ENCODE assay signal across 17 cellular contexts in the genomic region with DNA sequence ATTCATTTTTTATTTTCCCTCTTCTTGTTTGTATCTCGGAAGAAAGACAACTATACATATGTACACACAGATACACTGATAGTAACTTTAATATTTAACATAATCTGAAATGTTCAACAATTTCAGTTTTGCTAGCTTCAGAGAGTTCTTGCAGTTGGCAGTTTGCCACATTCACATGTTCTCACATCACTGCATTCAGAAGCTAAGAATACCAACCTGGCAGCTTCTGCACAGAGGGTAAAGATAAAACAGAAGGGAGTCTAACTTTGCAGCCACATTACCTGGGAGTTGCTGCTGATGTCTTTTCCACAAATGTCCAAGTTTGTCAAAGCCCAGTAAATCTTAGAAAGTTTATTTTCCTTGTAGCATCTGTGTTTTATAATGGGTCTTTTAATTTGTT.
DNase-seq lines count a peak whose midpoint lies in the region; ATAC-seq, FAIRE-seq and TF ChIP-seq lines count a peak whose summit lies in the region.
"Had no signal": no experiment of that assay in that cellular context is flagged by ENCODE, and none has a peak within 500 bp of the region (broad histone marks: within the 10 kb centered on the region; RNA-seq: fewer than 3 reads in every experiment).

No MANE protein-coding gene starts in this region.

- POLR2A ChIA-PET in K562 (lab: Yijun Ruan, JAX): no interaction called here
- POLR2A ChIA-PET in RWPE1 (lab: Yijun Ruan, JAX; ENCODE audit: low non-redundant PET): no interaction called here

- no peaks in the 10 kb centered on the region for H4K20me1 ChIP-seq in K562 (replicated peaks; ENCODE audit: control insufficient read depth, insufficient read depth, low read length)

- H3K79me2 ChIP-seq in K562 (ENCODE audit: control insufficient read depth, insufficient read depth, low read length): no peaks in the 10 kb centered on the region

- H3K36me3 Mint-ChIP-seq in mesothelial cell of epicardium: peaks cover 5% of the 10 kb centered on the region
- H3K36me3 Mint-ChIP-seq: activated naive CD4-positive, alpha-beta T cell treated with anti-CD3 and anti-CD28 coated beads, Interleukin-2, amount 50 U/mL, for 72 hours had no signal

- DNase-seq in DMS 273 (lab: John Stamatoyannopoulos, UW; ENCODE audit: unreplicated experiment) (peak; percentile 46), DMS 273 treated with DMSO at 0.1 percent for 48 hours (lab: John Stamatoyannopoulos, UW) (no peak), K562 (ENCODE audit: extremely low read depth in 1 of 4, low spot score in 3 of 4) (no peak), mesothelial cell of epicardium (ENCODE audit: low spot score in 2 of 2, unreplicated experiment in 2 of 2) (no peak), RWPE1 (ENCODE audit: low spot score) (no peak), HuH-7 (ENCODE audit: low spot score) (no peak), DMS79 treated with DMSO at 0.1 percent for 48 hours (lab: John Stamatoyannopoulos, UW) (no peak)
- DNase-seq: COR-L47, hippocampal formation, NCI-H1436, PC-9, T1000 had no signal

- ATAC-seq in HG03175 (IDR thresholded peaks at IDR 0.05; ENCODE audit: unreplicated experiment) (peak; percentile 52), K562 (no peak)
- ATAC-seq: activated naive CD4-positive, alpha-beta T cell treated with anti-CD3 and anti-CD28 coated beads, Interleukin-2, amount 50 U/mL, for 72 hours; sciatic nerve had no signal

- no peaks in the 10 kb centered on the region for H3K27me3 Mint-ChIP-seq in mesothelial cell of epicardium (ENCODE audit: low read depth)

- CTCF ChIA-PET in K562 (lab: Yijun Ruan, JAX; ENCODE audit: low intra/inter-chr PET ratio) (no interaction called here), RWPE1 (lab: Yijun Ruan, JAX) (no interaction called here)

- no TSS peak for BruUV-seq in K562 (replicated peaks; lab: Mats Ljungman, UMichigan)

- in situ Hi-C loops in K562 (cut with MboI): no loop called here

- no peaks in the 10 kb centered on the region for H3K4me1 ChIP-seq in K562 (replicated peaks in 1 of 2; ENCODE audit: control insufficient read depth in 2 of 2, insufficient read depth in 2 of 2, low read length in 2 of 2)

- H3K27ac ChIP-seq in K562 (ENCODE audit: extremely low read depth, low read depth, low read length) (no peak overlapping the region), RWPE1 (no peak overlapping the region)
- H3K27ac ChIP-seq: 22Rv1, PC-9 had no signal

- H3K27ac Mint-ChIP-seq in mesothelial cell of epicardium: peak overlapping the region; percentile 90
- H3K27ac Mint-ChIP-seq: activated naive CD4-positive, alpha-beta T cell treated with anti-CD3 and anti-CD28 coated beads, Interleukin-2, amount 50 U/mL, for 72 hours had no signal

- no peak for TF ChIP-seq POLR2A in K562 (conservative IDR thresholded peaks at IDR 0.05)

- no peak overlapping the region for H3K4me2 ChIP-seq in K562 (ENCODE audit: insufficient read depth, low read length)
- H3K4me2 ChIP-seq: PC-9 had no signal

- H3K27me3 ChIP-seq in K562 (ENCODE audit: control insufficient read depth in 2 of 2, insufficient read depth in 2 of 2, low read length in 2 of 2): no peaks in the 10 kb centered on the region; a peak in 1 of 5 replicates
- H3K27me3 ChIP-seq: dorsolateral prefrontal cortex had no signal

- FAIRE-seq in K562 (lab: Jason Lieb, UNC): no peak

- no peak for TF ChIP-seq RAD21 in K562 (CRISPR knock-in tag; conservative IDR thresholded peaks at IDR 0.05 in 1 of 2, IDR thresholded peaks at IDR 0.05 in 1 of 2)

- H3K9me3 Mint-ChIP-seq in mesothelial cell of epicardium: no peaks in the 10 kb centered on the region
- H3K9me3 Mint-ChIP-seq: activated naive CD4-positive, alpha-beta T cell treated with anti-CD3 and anti-CD28 coated beads, Interleukin-2, amount 50 U/mL, for 72 hours had no signal

- H3K9me1 ChIP-seq in K562 (ENCODE audit: control insufficient read depth, insufficient read depth, low read length): no peaks in the 10 kb centered on the region

- peaks cover 72% of the 10 kb centered on the region for H3K4me1 Mint-ChIP-seq in mesothelial cell of epicardium

- no peak for TF ChIP-seq EP300 in K562 (IDR thresholded peaks at IDR 0.05; ENCODE audit: low read length)

- H3K9ac ChIP-seq in K562 (ENCODE audit: insufficient read depth in 1 of 2, low read depth in 2 of 2, low read length in 2 of 2): no peak overlapping the region

- H3K4me3 ChIP-seq in K562: no peak overlapping the region
- H3K4me3 ChIP-seq: dorsolateral prefrontal cortex, PC-9 had no signal

- H3K9me3 ChIP-seq in K562 (replicated peaks; ENCODE audit: control insufficient read depth, insufficient read depth, low read depth, low read length): no peaks in the 10 kb centered on the region

- WGBS in K562 (ENCODE audit: insufficient coverage, low coverage, missing lambda C conversion rate): 0% methylated on average over 1 of the region's 1 CpG

- H2AFZ ChIP-seq in K562 (ENCODE audit: low read depth, low read length): no peak overlapping the region
- H2AFZ ChIP-seq: PC-9 had no signal

- H3K36me3 ChIP-seq in K562 (ENCODE audit: control insufficient read depth, insufficient read depth, low read length): no peaks in the 10 kb centered on the region

- no peak for TF ChIP-seq CTCF in K562 (IDR thresholded peaks at IDR 0.05 in 2 of 3, conservative IDR thresholded peaks at IDR 0.05 in 1 of 3; ENCODE audit: insufficient read depth in 2 of 3, low read depth in 1 of 3, low read length in 3 of 3)
- no peak for TF ChIP-seq CTCF in mesothelial cell of epicardium (IDR thresholded peaks at IDR 0.05; ENCODE audit: unreplicated experiment)
- TF ChIP-seq CTCF in RWPE1 (conservative IDR thresholded peaks at IDR 0.05; ENCODE audit: low read depth): no peak

- intact Hi-C loops in K562 (cut with micrococcal nuclease): no loop called here

- peak overlapping the region; percentile 6 for H3K4me3 Mint-ChIP-seq in mesothelial cell of epicardium

TF ChIP-seq in K562, 482 proteins besides CTCF, POLR2A, EP300 and RAD21:
- TF ChIP-seq NFIC (IDR thresholded peaks at IDR 0.05) (peak; percentile 38), RHOXF2B (CRISPR knock-in tag; conservative IDR thresholded peaks at IDR 0.05) (no peak), MTA1 (IDR thresholded peaks at IDR 0.05; ENCODE audit: borderline replicate concordance) (no peak)
- TF ChIP-seq, protein P1, sequence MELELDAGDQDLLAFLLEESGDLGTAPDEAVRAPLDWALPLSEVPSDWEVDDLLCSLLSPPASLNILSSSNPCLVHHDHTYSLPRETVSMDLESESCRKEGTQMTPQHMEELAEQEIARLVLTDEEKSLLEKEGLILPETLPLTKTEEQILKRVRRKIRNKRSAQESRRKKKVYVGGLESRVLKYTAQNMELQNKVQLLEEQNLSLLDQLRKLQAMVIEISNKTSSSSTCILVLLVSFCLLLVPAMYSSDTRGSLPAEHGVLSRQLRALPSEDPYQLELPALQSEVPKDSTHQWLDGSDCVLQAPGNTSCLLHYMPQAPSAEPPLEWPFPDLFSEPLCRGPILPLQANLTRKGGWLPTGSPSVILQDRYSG (tag; conservative IDR thresholded peaks at IDR 0.05; ENCODE audit: low read depth): no peak
